ENCODE assay signal across 8 cellular contexts in the genomic region with DNA sequence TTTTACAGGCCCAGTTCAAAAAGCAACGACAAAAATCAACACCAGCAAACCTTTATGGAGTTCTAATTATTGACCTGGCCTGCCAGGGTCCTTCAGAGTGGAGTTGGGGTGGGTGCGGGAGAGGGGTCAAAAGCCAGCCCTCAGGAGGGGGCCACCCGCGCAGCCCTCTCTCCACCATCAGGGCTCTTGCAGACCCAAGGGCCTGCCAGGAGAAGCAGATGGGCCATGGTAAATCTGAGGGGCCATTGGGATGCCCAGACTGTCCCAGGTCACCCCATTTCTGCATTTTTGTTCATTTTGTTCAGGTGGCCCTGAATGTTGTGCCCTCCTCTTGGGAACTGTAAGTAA.
DNase-seq lines count a peak whose midpoint lies in the region; ATAC-seq, FAIRE-seq and TF ChIP-seq lines count a peak whose summit lies in the region.

No MANE protein-coding gene starts in this region.

- no peak overlapping the region for H3K4ac ChIP-seq in mesenchymal stem cell (ENCODE audit: low read depth in 1 of 2, low read length in 2 of 2)

- TF ChIP-seq CTCF in HepG2 (CRISPR knock-in tag; IDR thresholded peaks at IDR 0.05) (no peak), right lobe of liver (IDR thresholded peaks at IDR 0.05) (no peak), astrocyte (IDR thresholded peaks at IDR 0.05; ENCODE audit: insufficient read depth, low read depth, low read length) (no peak)

- peaks cover 11% of the 10 kb centered on the region for H3K27me3 Mint-ChIP-seq in astrocyte (ENCODE audit: low read depth, unreplicated experiment)

- H4K91ac ChIP-seq in mesenchymal stem cell (ENCODE audit: low read length) = no peak overlapping the region

- H2AFZ ChIP-seq in HepG2 (ENCODE audit: low read length) (peak overlapping the region; percentile 8), astrocyte (ENCODE audit: low read depth, low read length) (peak overlapping the region; percentile 94), mesenchymal stem cell (ENCODE audit: low read depth, low read length) (peak overlapping the region; percentile 90)

- H2BK15ac ChIP-seq in mesenchymal stem cell (ENCODE audit: low read depth, poor library complexity, severe bottlenecking) = no peak overlapping the region

- peak overlapping the region; percentile 82 for H3K4me3 Mint-ChIP-seq in astrocyte (ENCODE audit: unreplicated experiment)

- POLR2A ChIA-PET in HepG2 (lab: Yijun Ruan, JAX) = interaction anchor here (1.2 to 3.1 kb wide), 4 partner anchors 26 to 137 kb away, joined by 4 to 20 read pairs (median 8); a partner anchor contains a TSS

- ATAC-seq in HepG2 (peak; percentile 1; the same call in 2 of the 3 replicates), right lobe of liver (no peak), HG03139 (IDR thresholded peaks at IDR 0.05; ENCODE audit: unreplicated experiment) (no peak)

- H3K79me1 ChIP-seq in mesenchymal stem cell (replicated peaks; ENCODE audit: low read length, poor library complexity, severe bottlenecking) = no peaks in the 10 kb centered on the region

- H3K79me2 ChIP-seq in HepG2 (ENCODE audit: insufficient read depth, low read length) = no peaks in the 10 kb centered on the region
- no peaks in the 10 kb centered on the region for H3K79me2 ChIP-seq in astrocyte (ENCODE audit: insufficient read depth, low read length)

- H2BK120ac ChIP-seq in mesenchymal stem cell (ENCODE audit: low read depth, low read length) = no peak overlapping the region

- H3K36me3 ChIP-seq in HepG2 (replicated peaks in 1 of 2; ENCODE audit: control insufficient read depth in 1 of 2, insufficient read depth in 2 of 2, low read length in 2 of 2) (no peaks in the 10 kb centered on the region), right lobe of liver (no peaks in the 10 kb centered on the region), astrocyte (ENCODE audit: insufficient read depth, low read length) (no peaks in the 10 kb centered on the region), mesenchymal stem cell (ENCODE audit: control insufficient read depth in 1 of 2, insufficient read depth in 2 of 2, low read depth in 1 of 2, low read length in 2 of 2) (no peaks in the 10 kb centered on the region), urinary bladder (ENCODE audit: insufficient read depth) (no peaks in the 10 kb centered on the region)

- H2AK5ac ChIP-seq in mesenchymal stem cell (ENCODE audit: low read length, severe bottlenecking) = no peak overlapping the region

- H3K4me2 ChIP-seq in HepG2 (ENCODE audit: low read depth, low read length) (peak overlapping the region; percentile 100), astrocyte (ENCODE audit: low read length) (peak overlapping the region; percentile 99), mesenchymal stem cell (ENCODE audit: low read length, poor library complexity, severe bottlenecking) (peak overlapping the region; percentile 97)

- intact Hi-C loops in HepG2 (cut with micrococcal nuclease; ENCODE audit: unreplicated experiment) = loop anchor here (1.0 kb wide), 1 partner anchor 31 kb away; no protein-coding TSS in a partner anchor
- intact Hi-C loops in right lobe of liver (cut with DNase I) = no loop called here

- no peak for TF ChIP-seq EP300 in HepG2 (IDR thresholded peaks at IDR 0.05; ENCODE audit: low read depth in 2 of 2, low read length in 2 of 2)
- no peak for TF ChIP-seq EP300 in HepG2 (CRISPR knock-in tag; IDR thresholded peaks at IDR 0.05; ENCODE audit: borderline replicate concordance)

- no peak overlapping the region for H3K27ac Mint-ChIP-seq in astrocyte (ENCODE audit: unreplicated experiment)

- TF ChIP-seq POLR2A in HepG2 (IDR thresholded peaks at IDR 0.05; ENCODE audit: insufficient read depth in 1 of 2, low read depth in 2 of 2, low read length in 2 of 2) (no peak), right lobe of liver (IDR thresholded peaks at IDR 0.05) (no peak)

- in situ Hi-C loops in HepG2 (cut with HindIII; ENCODE audit: extremely low pct_ligation_motif_present, low pct_unique_long_range_greater_than_20kb) = no loop called here

- no TSS peak for BruUV-seq in HepG2 (replicated peaks; lab: Mats Ljungman, UMichigan)

- FAIRE-seq in HepG2 (lab: Jason Lieb, UNC) (no peak), astrocyte (lab: Jason Lieb, UNC) (no peak)

- no peak overlapping the region for H3K14ac ChIP-seq in mesenchymal stem cell (ENCODE audit: low read length in 2 of 2)

- peaks cover 2% of the 10 kb centered on the region for H3K4me1 Mint-ChIP-seq in astrocyte (ENCODE audit: low read depth, unreplicated experiment)

- H4K8ac ChIP-seq in mesenchymal stem cell (ENCODE audit: low read length) = no peak overlapping the region

- TF ChIP-seq RAD21 in HepG2 (CRISPR knock-in tag; IDR thresholded peaks at IDR 0.05) = no peak

- 68% methylated on average over 4 of the region's 4 CpGs for WGBS in HepG2 (ENCODE audit: low lambda C conversion rate)
- 36% methylated on average over 3 of the region's 4 CpGs for WGBS in right lobe of liver (ENCODE audit: insufficient coverage, low coverage, low lambda C conversion rate, missing lambda C conversion rate)
- 74% methylated on average over 4 of the region's 4 CpGs for WGBS in mesenchymal stem cell
- WGBS in urinary bladder = 66% methylated on average over 4 of the region's 4 CpGs

- H3K23ac ChIP-seq in mesenchymal stem cell (ENCODE audit: low read length in 2 of 2) = no peak overlapping the region

- DNase-seq in HepG2 (ENCODE audit: low spot score) (no peak), right lobe of liver (no peak), astrocyte (ENCODE audit: low read depth) (no peak), mesenchymal stem cell (no peak), activated gamma-delta T cell (lab: John Stamatoyannopoulos, UW) (no peak), middle frontal gyrus (ENCODE audit: extremely low spot score, low spot score) (no peak)

- H3K4me3 ChIP-seq in HepG2 (replicated peaks in 1 of 3; ENCODE audit: insufficient read depth in 1 of 3, low read depth in 2 of 3, low read length in 3 of 3) (peak overlapping the region; percentile 63 to 89 (median 76); a peak in 5 of 6 replicates), right lobe of liver (peak overlapping the region in 1 of 3 donors; percentile 63), astrocyte (ENCODE audit: insufficient read depth, low read depth, low read length) (peak overlapping the region; percentile 86), mesenchymal stem cell (ENCODE audit: insufficient read depth in 1 of 2, low read depth in 1 of 2, low read length in 2 of 2) (peak overlapping the region in 1 of 2 experiments; percentile 94), urinary bladder (ENCODE audit: low read depth, low read length) (peak overlapping the region; percentile 42)

- peak overlapping the region in 1 of 2 experiments; percentile 17 for H3K18ac ChIP-seq in mesenchymal stem cell (ENCODE audit: low read depth in 1 of 2, low read length in 2 of 2)

- H3K27me3 ChIP-seq in HepG2 (ENCODE audit: control insufficient read depth in 1 of 2, insufficient read depth in 2 of 2, low read length in 2 of 2) = peaks cover 0 to 9% of the 10 kb centered on the region in 2 experiments; a peak in 2 of 5 replicates
- H3K27me3 ChIP-seq in right lobe of liver = no peaks in the 10 kb centered on the region
- H3K27me3 ChIP-seq in astrocyte (ENCODE audit: insufficient read depth, low read length) = no peaks in the 10 kb centered on the region
- H3K27me3 ChIP-seq in mesenchymal stem cell (ENCODE audit: control insufficient read depth in 1 of 2, insufficient read depth in 1 of 2, low read length in 2 of 2) = peaks cover 12 to 24% of the 10 kb centered on the region in 2 experiments

- peak overlapping the region; percentile 75; the same call in 1 of the 2 replicates for H3K9ac ChIP-seq in HepG2 (ENCODE audit: insufficient read depth, low read depth, low read length)
- peak overlapping the region; percentile 84 for H3K9ac ChIP-seq in astrocyte (ENCODE audit: low read length)
- H3K9ac ChIP-seq in mesenchymal stem cell (ENCODE audit: low read length) = peak overlapping the region; percentile 90

- no peak overlapping the region for H2BK5ac ChIP-seq in mesenchymal stem cell (ENCODE audit: low read depth, low read length, poor library complexity, severe bottlenecking)

- H3K27ac ChIP-seq in HepG2 (ENCODE audit: extremely low read length, insufficient read depth, low read length) = no peak overlapping the region
- no peak overlapping the region for H3K27ac ChIP-seq in right lobe of liver
- H3K27ac ChIP-seq in astrocyte (ENCODE audit: low read depth, low read length) = no peak overlapping the region
- H3K27ac ChIP-seq in mesenchymal stem cell (ENCODE audit: low read length, poor library complexity, severe bottlenecking) = no peak overlapping the region
- no peak overlapping the region for H3K27ac ChIP-seq in urinary bladder (ENCODE audit: low read depth)

- no peaks in the 10 kb centered on the region for H3K9me3 Mint-ChIP-seq in astrocyte (ENCODE audit: unreplicated experiment)

- H3K36me3 Mint-ChIP-seq in astrocyte (ENCODE audit: low read depth, unreplicated experiment) = no peaks in the 10 kb centered on the region

- H4K20me1 ChIP-seq in HepG2 (ENCODE audit: insufficient read depth, low read length) = no peaks in the 10 kb centered on the region
- H4K20me1 ChIP-seq in astrocyte (ENCODE audit: insufficient read depth, low read length) = no peaks in the 10 kb centered on the region

- H2BK12ac ChIP-seq in mesenchymal stem cell (ENCODE audit: low read length in 2 of 2) = no peak overlapping the region

- no peaks in the 10 kb centered on the region for H3K9me3 ChIP-seq in HepG2 (ENCODE audit: low read length)
- no peaks in the 10 kb centered on the region for H3K9me3 ChIP-seq in right lobe of liver
- no peaks in the 10 kb centered on the region for H3K9me3 ChIP-seq in astrocyte (ENCODE audit: insufficient read depth, low read depth, low read length)
- H3K9me3 ChIP-seq in mesenchymal stem cell (ENCODE audit: control insufficient read depth, low read length) = no peaks in the 10 kb centered on the region

- peaks cover 22% of the 10 kb centered on the region for H3K4me1 ChIP-seq in HepG2 (ENCODE audit: insufficient read depth, low read length)
- peaks cover 0 to 4% (median under 1%) of the 10 kb centered on the region in 4 donors for H3K4me1 ChIP-seq in right lobe of liver
- peaks cover 4% of the 10 kb centered on the region for H3K4me1 ChIP-seq in astrocyte (ENCODE audit: insufficient read depth, low read length)
- peaks cover 6% of the 10 kb centered on the region for H3K4me1 ChIP-seq in mesenchymal stem cell (ENCODE audit: control insufficient read depth, insufficient read depth, low read depth, low read length)
- H3K4me1 ChIP-seq in urinary bladder (ENCODE audit: insufficient read depth) = no peaks in the 10 kb centered on the region

- CTCF ChIA-PET in HepG2 (lab: Yijun Ruan, JAX; ENCODE audit: low intra/inter-chr PET ratio, low total read pairs) = interaction anchor here (1.3 to 4.8 kb wide), 2 partner anchors 30 to 125 kb away, joined by 4 to 96 read pairs; a partner anchor contains a TSS

TF ChIP-seq in HepG2, 621 proteins besides CTCF, POLR2A, EP300 and RAD21 (continues in another document):
- TF ChIP-seq ZFP37 (CRISPR knock-in tag; IDR thresholded peaks at IDR 0.05; ENCODE audit: borderline replicate concordance) (0 out of 2 replicates have a peak, but pooled peaks have one; percentile 10), MED8 (CRISPR knock-in tag; IDR thresholded peaks at IDR 0.05; ENCODE audit: insufficient replicate concordance) (peak; percentile 8), AGO1 (IDR thresholded peaks at IDR 0.05; ENCODE audit: low read depth, low read length, poor library complexity, severe bottlenecking) (peak; percentile 13), SNAI1 (CRISPR knock-in tag; IDR thresholded peaks at IDR 0.05; ENCODE audit: borderline replicate concordance) (0 out of 2 replicates have a peak, but pooled peaks have one; percentile 58)

Comparison
In these comparisons a context has a peak if more than half of its experiments do, and no peak if none do; other contexts are left out.
1. H2AFZ ChIP-seq: peak in every context shown above with its lines; median percentile 94 in astrocyte; 90 in mesenchymal stem cell; 8 in HepG2.